27 cellular contexts compared by ENCODE assay signal in the genomic region with DNA sequence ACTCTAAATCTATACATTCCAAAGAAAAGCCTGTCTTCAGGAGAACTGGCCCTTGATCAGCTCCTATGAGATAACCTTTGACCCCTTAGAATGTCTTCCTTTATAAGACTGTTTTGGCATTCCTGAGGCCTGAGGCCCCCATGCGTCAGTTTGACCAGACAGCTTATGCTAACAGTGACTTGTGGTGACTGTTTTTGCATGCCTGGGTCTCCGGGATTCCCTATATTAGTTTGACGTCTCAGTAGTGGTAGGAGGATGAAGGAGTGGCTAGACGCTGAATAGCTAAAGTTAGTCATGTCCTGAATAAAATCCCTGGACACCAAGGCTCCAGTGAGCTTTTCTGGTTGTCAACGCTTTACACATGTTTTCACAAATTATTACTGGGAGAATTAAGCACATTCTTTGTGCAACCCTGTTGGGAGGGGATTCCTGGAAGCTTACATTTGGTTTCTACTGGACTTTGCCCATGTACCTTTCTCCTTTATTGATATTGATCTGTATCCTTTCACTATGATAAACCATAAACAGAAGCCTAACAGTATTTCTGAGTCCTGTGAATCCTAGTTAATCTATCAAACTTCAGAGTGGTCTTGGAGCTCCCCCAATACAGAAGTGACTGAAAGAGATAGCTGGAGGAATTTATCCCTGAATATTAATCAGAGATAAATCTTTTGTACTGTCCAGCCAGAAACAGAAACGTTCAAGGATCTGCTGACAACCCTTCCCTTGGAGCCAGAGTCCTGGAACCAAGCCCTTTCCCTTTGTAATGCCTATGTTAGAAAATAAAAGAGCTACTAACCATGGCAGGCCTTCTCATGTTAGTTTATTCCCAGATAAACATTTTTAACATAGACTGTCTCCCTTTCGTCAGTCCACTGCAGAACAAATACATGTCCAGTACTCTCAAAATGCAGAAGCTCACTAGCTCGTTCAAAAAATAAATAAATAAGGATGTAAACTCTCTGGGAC.
DNase-seq lines count a peak whose midpoint lies in the region; ATAC-seq, FAIRE-seq and TF ChIP-seq lines count a peak whose summit lies in the region.
"Had no signal": no experiment of that assay in that cellular context is flagged by ENCODE, and none has a peak within 500 bp of the region (broad histone marks: within the 10 kb centered on the region; RNA-seq: fewer than 3 reads in every experiment).

No MANE protein-coding gene starts in this region.

- H3K9ac ChIP-seq in mesendoderm (ENCODE audit: low read length): no peak overlapping the region

- H3K4me3 ChIP-seq in esophagus muscularis mucosa (no peak overlapping the region), mesendoderm (ENCODE audit: low read length) (no peak overlapping the region)
- H3K4me3 ChIP-seq: tibial nerve had no signal

- no peak overlapping the region for H3K23ac ChIP-seq in mesendoderm (ENCODE audit: low read length)

- H3K56ac ChIP-seq in mesendoderm (ENCODE audit: low read length): no peak overlapping the region

- no peak overlapping the region for H3K4ac ChIP-seq in mesendoderm (ENCODE audit: low read depth, low read length)

- H3K9me3 ChIP-seq in esophagus muscularis mucosa: no peaks in the 10 kb centered on the region
- H3K9me3 ChIP-seq: tibial nerve had no signal

- no peak overlapping the region for H2BK120ac ChIP-seq in mesendoderm (ENCODE audit: low read depth, low read length)

- H3K18ac ChIP-seq in mesendoderm (ENCODE audit: low read length): no peak overlapping the region

- no peak for TF ChIP-seq CTCF in esophagus muscularis mucosa (IDR thresholded peaks at IDR 0.05)

- H3K27me3 ChIP-seq in esophagus muscularis mucosa: no peaks in the 10 kb centered on the region
- no peaks in the 10 kb centered on the region for H3K27me3 ChIP-seq in mesendoderm (ENCODE audit: insufficient read depth, low read length, poor library complexity)
- H3K27me3 ChIP-seq: tibial nerve had no signal

- H2BK15ac ChIP-seq in mesendoderm (replicated peaks; ENCODE audit: low read depth): no peak overlapping the region

- intact Hi-C loops in esophagus muscularis mucosa (cut with DNase I): no loop called here

- TF ChIP-seq POLR2A in esophagus muscularis mucosa (IDR thresholded peaks at IDR 0.05; ENCODE audit: low read depth): no peak

- no peaks in the 10 kb centered on the region for H3K36me3 ChIP-seq in esophagus muscularis mucosa
- no peaks in the 10 kb centered on the region for H3K36me3 ChIP-seq in mesendoderm (ENCODE audit: control insufficient read depth, insufficient read depth, low read length)
- H3K36me3 ChIP-seq: tibial nerve, WERI-Rb-1 had no signal

- no peak for TF ChIP-seq EP300 in esophagus muscularis mucosa (IDR thresholded peaks at IDR 0.05)

- H3K79me1 ChIP-seq in mesendoderm (ENCODE audit: low read length): no peaks in the 10 kb centered on the region

- no peak overlapping the region for H2AK5ac ChIP-seq in mesendoderm (ENCODE audit: low read length)

- H4K8ac ChIP-seq in mesendoderm (ENCODE audit: low read depth, low read length): no peak overlapping the region

- WGBS in esophagus muscularis mucosa: 34% methylated on average over 8 of the region's 8 CpGs
- no CpG with 5 or more reads among the region's 8 CpGs for WGBS in mesendoderm (ENCODE audit: extremely low coverage, insufficient coverage, low lambda C conversion rate)

- peak overlapping the region; percentile 9 to 51 (median 23) for H3K27ac ChIP-seq in esophagus muscularis mucosa (replicated peaks in 1 of 4)
- H3K27ac ChIP-seq in mesendoderm (ENCODE audit: low read depth, low read length): no peak overlapping the region
- H3K27ac ChIP-seq: HL-60, tibial nerve, WERI-Rb-1 had no signal

- no peak overlapping the region for H4K5ac ChIP-seq in mesendoderm (ENCODE audit: low read length)

- FAIRE-seq in RCC 7860 (lab: Jason Lieb, UNC): no peak
- FAIRE-seq: H54 had no signal

- H3K79me2 ChIP-seq in mesendoderm (ENCODE audit: control insufficient read depth, insufficient read depth, low read length): no peaks in the 10 kb centered on the region

- ATAC-seq in GM18517 (IDR thresholded peaks at IDR 0.05; ENCODE audit: unreplicated experiment) (no peak), HG03108 (IDR thresholded peaks at IDR 0.05; ENCODE audit: unreplicated experiment) (no peak), HG02884 (IDR thresholded peaks at IDR 0.05; ENCODE audit: unreplicated experiment) (no peak)
- ATAC-seq: activated CD8-positive, alpha-beta T cell treated with anti-CD3 and anti-CD28 coated beads, Interleukin-2, amount 10 ng/mL, durations not matched to agents 7 days and 5 days; Panc1; sciatic nerve had no signal

- H3K4me2 ChIP-seq in mesendoderm (ENCODE audit: low read length): no peak overlapping the region

- peaks cover 0 to 20% (median 16%) of the 10 kb centered on the region in 4 donors for H3K4me1 ChIP-seq in esophagus muscularis mucosa
- H3K4me1 ChIP-seq in mesendoderm (ENCODE audit: control insufficient read depth, low read depth, low read length): no peaks in the 10 kb centered on the region
- H3K4me1 ChIP-seq: tibial nerve had no signal

- DNase-seq in ELF-1 (ENCODE audit: low read depth, low spot score) (peak; percentile 76), RCC 7860 (ENCODE audit: low spot score) (peak; percentile 29), esophagus muscularis mucosa (ENCODE audit: extremely low spot score) (no peak), mesendoderm (peak; percentile 40), NCI-H187 (lab: John Stamatoyannopoulos, UW) (no peak)
- DNase-seq: activated CD4-positive, alpha-beta T cell treated with anti-CD3 and anti-CD28 coated beads for 4 hours; activated CD8-positive, alpha-beta T cell treated with anti-CD3 and anti-CD28 coated beads, Interleukin-2, amount 10 ng/mL, durations not matched to agents 7 days and 5 days; activated naive CD4-positive, alpha-beta T cell treated with anti-CD3 and anti-CD28 coated beads, Interleukin-2, amount 10 ng/mL, durations not matched to agents 7 days and 5 days; amygdala; CD4-positive, alpha-beta memory T cell; central memory CD4-positive, alpha-beta T cell; foreskin fibroblast; Kasumi-1; NCI-H1436; NCI-H226; NCI-H69; stimulated activated CD4-positive, alpha-beta T cell treated with anti-CD3 and anti-CD28 coated beads, Interleukin-4, amount 100 ng/mL, for 1 hour; T-helper 9 cell; WERI-Rb-1 had no signal

- no peak overlapping the region for H2BK5ac ChIP-seq in mesendoderm (ENCODE audit: low read length)

Comparison
In these comparisons a context has a peak if more than half of its experiments do, and no peak if none do; other contexts are left out.
1. DNase-seq: peak in ELF-1 (single experiment), RCC 7860 (single experiment) and mesendoderm (single experiment); none in esophagus muscularis mucosa (single experiment) and NCI-H187 (0 of 2).